17 cellular contexts compared by ENCODE assay signal in genomic region chr3:31577232-31577631, GRCh38. TPM values are rescaled to one million over a fixed set of nuclear protein-coding genes. Genes with fewer than 3 reads are reported as not detected.
DNase-seq lines count a peak whose midpoint lies in the region; ATAC-seq and TF ChIP-seq lines count a peak whose summit lies in the region.
"Had no signal": no experiment of that assay in that cellular context is flagged by ENCODE, and none has a peak within 500 bp of the region (broad histone marks: within the 10 kb centered on the region; RNA-seq: fewer than 3 reads in every experiment).

No MANE protein-coding gene starts in this region.

- intact Hi-C loops in CD4-positive, alpha-beta T cell (cut with DNase I, micrococcal nuclease) = no loop called here

- H3K9me3 Mint-ChIP-seq in activated naive CD8-positive, alpha-beta T cell (ENCODE audit: low read depth) = no peaks in the 10 kb centered on the region
- peaks cover 3% of the 10 kb centered on the region for H3K9me3 Mint-ChIP-seq in activated naive CD8-positive, alpha-beta T cell treated with anti-CD3 and anti-CD28 coated beads for 36 hours
- no peaks in the 10 kb centered on the region for H3K9me3 Mint-ChIP-seq in CD4-positive, alpha-beta T cell
- H3K9me3 Mint-ChIP-seq in endodermal cell = peaks cover 8% of the 10 kb centered on the region
- H3K9me3 Mint-ChIP-seq: CD4-positive, alpha-beta memory T cell had no signal

- H3K9ac ChIP-seq in Loucy (ENCODE audit: low read depth, low read length, poor library complexity, severe bottlenecking) = no peak overlapping the region
- H3K9ac ChIP-seq in endodermal cell (ENCODE audit: extremely low read depth, low read length, poor library complexity, severe bottlenecking) = no peak overlapping the region

- no peak for TF ChIP-seq CTCF in CD4-positive, alpha-beta T cell (IDR thresholded peaks at IDR 0.05)
- TF ChIP-seq CTCF in Loucy (conservative IDR thresholded peaks at IDR 0.05; ENCODE audit: low read length) (no peak), endodermal cell (conservative IDR thresholded peaks at IDR 0.05) (no peak)

- peak overlapping the region; percentile 42 for H3K4me3 Mint-ChIP-seq in activated naive CD8-positive, alpha-beta T cell
- H3K4me3 Mint-ChIP-seq in activated naive CD8-positive, alpha-beta T cell treated with anti-CD3 and anti-CD28 coated beads for 36 hours = no peak overlapping the region
- H3K4me3 Mint-ChIP-seq in CD4-positive, alpha-beta T cell = no peak overlapping the region
- H3K4me3 Mint-ChIP-seq in endodermal cell = no peak overlapping the region
- H3K4me3 Mint-ChIP-seq: H9 had no signal

- H3K4me3 ChIP-seq in Loucy (ENCODE audit: low read length, poor library complexity, severe bottlenecking) (peak overlapping the region; percentile 1), endodermal cell (ENCODE audit: low read length) (peak overlapping the region; percentile 51)
- H3K4me3 ChIP-seq: GM12878 had no signal

- H3K4me1 ChIP-seq in Loucy (ENCODE audit: insufficient read depth, low read length, poor library complexity, severe bottlenecking) (peaks cover 84% of the 10 kb centered on the region), endodermal cell (ENCODE audit: control insufficient read depth, insufficient read depth, low read length) (peaks cover 21% of the 10 kb centered on the region)

- H3K36me3 Mint-ChIP-seq in activated naive CD8-positive, alpha-beta T cell = peaks cover 8% of the 10 kb centered on the region
- peaks cover 29% of the 10 kb centered on the region for H3K36me3 Mint-ChIP-seq in activated naive CD8-positive, alpha-beta T cell treated with anti-CD3 and anti-CD28 coated beads for 36 hours
- H3K36me3 Mint-ChIP-seq in CD4-positive, alpha-beta T cell (ENCODE audit: low read depth) = peaks cover 68% of the 10 kb centered on the region
- peaks cover 25% of the 10 kb centered on the region for H3K36me3 Mint-ChIP-seq in endodermal cell (ENCODE audit: low read depth)

- H3K27me3 ChIP-seq in CD4-positive, alpha-beta T cell (ENCODE audit: control insufficient read depth, insufficient read depth, low read length) = no peaks in the 10 kb centered on the region
- H3K27me3 ChIP-seq in Loucy (ENCODE audit: insufficient read depth, low read length, poor library complexity, severe bottlenecking) = no peaks in the 10 kb centered on the region
- no peaks in the 10 kb centered on the region for H3K27me3 ChIP-seq in endodermal cell (ENCODE audit: control insufficient read depth, insufficient read depth, low read length, poor library complexity, severe bottlenecking)

- no peaks in the 10 kb centered on the region for H3K27me3 Mint-ChIP-seq in activated naive CD8-positive, alpha-beta T cell
- H3K27me3 Mint-ChIP-seq in activated naive CD8-positive, alpha-beta T cell treated with anti-CD3 and anti-CD28 coated beads for 36 hours = no peaks in the 10 kb centered on the region
- H3K27me3 Mint-ChIP-seq in CD4-positive, alpha-beta T cell = no peaks in the 10 kb centered on the region
- H3K27me3 Mint-ChIP-seq in endodermal cell (ENCODE audit: insufficient read depth) = no peaks in the 10 kb centered on the region
- H3K27me3 Mint-ChIP-seq: CD4-positive, alpha-beta memory T cell had no signal

- peak overlapping the region; percentile 47 for H3K27ac Mint-ChIP-seq in activated naive CD8-positive, alpha-beta T cell
- H3K27ac Mint-ChIP-seq in activated naive CD8-positive, alpha-beta T cell treated with anti-CD3 and anti-CD28 coated beads for 36 hours = no peak overlapping the region
- H3K27ac Mint-ChIP-seq in CD4-positive, alpha-beta T cell = peak overlapping the region; percentile 28
- no peak overlapping the region for H3K27ac Mint-ChIP-seq in endodermal cell
- H3K27ac Mint-ChIP-seq: H9 had no signal

- no peak overlapping the region for H3K27ac ChIP-seq in CD4-positive, alpha-beta T cell (ENCODE audit: low read depth, low read length)
- no peak overlapping the region for H3K27ac ChIP-seq in endodermal cell (ENCODE audit: low read depth, low read length)
- H3K27ac ChIP-seq: C4-2B had no signal

- no peak for DNase-seq in activated naive CD8-positive, alpha-beta T cell treated with anti-CD3 and anti-CD28 coated beads for 36 hours
- no peak for DNase-seq in CD4-positive, alpha-beta T cell
- DNase-seq in endodermal cell (no peak), SW 1271 (lab: John Stamatoyannopoulos, UW) (no peak), 8988T (no peak), GM03348 (ENCODE audit: low spot score) (no peak)
- DNase-seq: AML-193; CD4-positive, alpha-beta memory T cell; DMS153; DMS79; GF-D8; H9; IMR-90 had no signal

- no peaks in the 10 kb centered on the region for H3K9me2 ChIP-seq in Loucy (replicated peaks; ENCODE audit: low read depth, low read length)

- H3K9me3 ChIP-seq in CD4-positive, alpha-beta T cell (ENCODE audit: control insufficient read depth, low read length) = no peaks in the 10 kb centered on the region
- H3K9me3 ChIP-seq in Loucy (ENCODE audit: insufficient read depth, low read depth, low read length) = no peaks in the 10 kb centered on the region
- H3K9me3 ChIP-seq in endodermal cell (ENCODE audit: control insufficient read depth, low read length) = peaks cover 23% of the 10 kb centered on the region

- peaks cover 100% of the 10 kb centered on the region for H4K20me1 ChIP-seq in Loucy (ENCODE audit: insufficient read depth, low read length, poor library complexity, severe bottlenecking)

- no peak for ATAC-seq in CD4-positive, alpha-beta T cell (ENCODE audit: poor library complexity)

- POLR2A ChIA-PET in CD4-positive, alpha-beta T cell (lab: Charles Lee) = no interaction called here

- CTCF ChIA-PET in CD4-positive, alpha-beta T cell (lab: Charles Lee) = no interaction called here

- peaks cover 83% of the 10 kb centered on the region for H3F3A ChIP-seq in Loucy (ENCODE audit: low read depth)

- H3K4me2 ChIP-seq in Loucy (ENCODE audit: low read depth, low read length, poor library complexity, severe bottlenecking) = peak overlapping the region; percentile 69

- no peak overlapping the region for H2AFZ ChIP-seq in Loucy (ENCODE audit: low read length)

- H3K79me2 ChIP-seq in Loucy (ENCODE audit: insufficient read depth, low read length) = peaks cover 100% of the 10 kb centered on the region

- peaks cover 97% of the 10 kb centered on the region for H3K36me3 ChIP-seq in Loucy (ENCODE audit: insufficient read depth, low read length)
- H3K36me3 ChIP-seq in endodermal cell (ENCODE audit: control insufficient read depth, insufficient read depth, low read length) = peaks cover 38% of the 10 kb centered on the region

- peaks cover 15% of the 10 kb centered on the region for H3K4me1 Mint-ChIP-seq in activated naive CD8-positive, alpha-beta T cell (ENCODE audit: low read depth)
- H3K4me1 Mint-ChIP-seq in activated naive CD8-positive, alpha-beta T cell treated with anti-CD3 and anti-CD28 coated beads for 36 hours = peaks cover 38% of the 10 kb centered on the region
- H3K4me1 Mint-ChIP-seq in CD4-positive, alpha-beta T cell (ENCODE audit: low read depth) = peaks cover 23% of the 10 kb centered on the region
- peaks cover 36% of the 10 kb centered on the region for H3K4me1 Mint-ChIP-seq in endodermal cell

RNA-seq across cellular contexts. Expression of gene STT3B, which starts 44.5 kb away (rescaled TPM):
- 100 to 1,000 TPM; 113 to 115 TPM for total RNA-seq in activated naive CD8-positive, alpha-beta T cell treated with anti-CD3 and anti-CD28 coated beads for 36 hours
- total RNA-seq in CD4-positive, alpha-beta T cell = 100 to 1,000 TPM; 111 to 113 TPM
- 100 to 1,000 TPM; 126 to 199 TPM for total RNA-seq in endodermal cell
- 150 TPM for polyA plus RNA-seq in endodermal cell (2013, experiment 1 of 2)
- polyA plus RNA-seq in endodermal cell (2013, experiment 2 of 2) = 160 TPM

Comparison
In these comparisons a context has a peak if more than half of its experiments do, and no peak if none do; other contexts are left out.
1. H3K27ac Mint-ChIP-seq: peak in activated naive CD8-positive, alpha-beta T cell (single experiment) and CD4-positive, alpha-beta T cell (single experiment); none in activated naive CD8-positive, alpha-beta T cell treated with anti-CD3 and anti-CD28 coated beads for 36 hours (single experiment) and endodermal cell (single experiment).